10 cellular contexts compared by ENCODE assay signal in genomic region chr2:172438064-172438421, GRCh38. TPM values are rescaled to one million over a fixed set of nuclear protein-coding genes. Genes with fewer than 3 reads are reported as not detected.
DNase-seq lines count a peak whose midpoint lies in the region; ATAC-seq, FAIRE-seq and TF ChIP-seq lines count a peak whose summit lies in the region.
"Had no signal": no experiment of that assay in that cellular context is flagged by ENCODE, and none has a peak within 500 bp of the region (broad histone marks: within the 10 kb centered on the region; RNA-seq: fewer than 3 reads in every experiment).

No MANE protein-coding gene starts in this region.

- intact Hi-C loops in activated CD8-positive, alpha-beta T cell treated with anti-CD3 and anti-CD28 coated beads for 36 hours (cut with micrococcal nuclease): no loop called here
- intact Hi-C loops in HepG2 (cut with micrococcal nuclease; ENCODE audit: unreplicated experiment): no loop called here

- TF ChIP-seq EP300 in HepG2 (IDR thresholded peaks at IDR 0.05; ENCODE audit: low read depth in 2 of 2, low read length in 2 of 2) (no peak), HepG2 (CRISPR knock-in tag; IDR thresholded peaks at IDR 0.05; ENCODE audit: borderline replicate concordance) (no peak)

- H3K36me3 Mint-ChIP-seq in activated CD8-positive, alpha-beta T cell treated with anti-CD3 and anti-CD28 coated beads for 36 hours (ENCODE audit: low read depth): no peaks in the 10 kb centered on the region
- H3K36me3 Mint-ChIP-seq in GM23338 (ENCODE audit: low read depth): no peaks in the 10 kb centered on the region

- H3K27me3 Mint-ChIP-seq in activated CD8-positive, alpha-beta T cell treated with anti-CD3 and anti-CD28 coated beads for 36 hours: no peaks in the 10 kb centered on the region
- H3K27me3 Mint-ChIP-seq in GM23338 (ENCODE audit: insufficient read depth, low read depth, poor library complexity): no peaks in the 10 kb centered on the region
- H3K27me3 Mint-ChIP-seq: activated naive CD4-positive, alpha-beta T cell treated with anti-CD3 and anti-CD28 coated beads, Interleukin-2, amount 50 U/mL, for 24 hours had no signal

- WGBS in small intestine, 3 donors: 24 to 42% (median 33%) methylated on average over 4 of the region's 4 CpGs
- 95% methylated on average over 4 of the region's 4 CpGs for WGBS in HepG2 (ENCODE audit: low lambda C conversion rate)

- peaks cover 11% of the 10 kb centered on the region for H3K9me2 ChIP-seq in GM23338 (ENCODE audit: insufficient read depth)

- peak; percentile 23 for ATAC-seq in GM18907 (IDR thresholded peaks at IDR 0.05; ENCODE audit: unreplicated experiment)
- peak; percentile 24 for ATAC-seq in HG03175 (IDR thresholded peaks at IDR 0.05; ENCODE audit: unreplicated experiment)
- ATAC-seq in activated CD8-positive, alpha-beta T cell treated with anti-CD3 and anti-CD28 coated beads for 36 hours: peak; percentile 83
- ATAC-seq in HepG2: no peak
- no peak for ATAC-seq in GM23338

- peaks cover 32% of the 10 kb centered on the region for H4K20me1 ChIP-seq in HepG2 (ENCODE audit: insufficient read depth, low read length)
- peaks cover 19% of the 10 kb centered on the region for H4K20me1 ChIP-seq in GM23338 (replicated peaks; ENCODE audit: insufficient read depth)

- H3K4me1 Mint-ChIP-seq in activated CD8-positive, alpha-beta T cell treated with anti-CD3 and anti-CD28 coated beads for 36 hours (ENCODE audit: low read depth): peaks cover 61% of the 10 kb centered on the region
- peaks cover 68% of the 10 kb centered on the region for H3K4me1 Mint-ChIP-seq in GM23338

- no peaks in the 10 kb centered on the region for H3K27me3 ChIP-seq in small intestine (ENCODE audit: control insufficient read depth in 2 of 2, insufficient read depth in 2 of 2, low read length in 2 of 2)
- no peaks in the 10 kb centered on the region for H3K27me3 ChIP-seq in HepG2 (ENCODE audit: control insufficient read depth in 1 of 2, insufficient read depth in 2 of 2, low read length in 2 of 2)
- H3K27me3 ChIP-seq in GM23338 (ENCODE audit: insufficient read depth): no peaks in the 10 kb centered on the region

- POLR2A ChIA-PET in activated CD8-positive, alpha-beta T cell treated with anti-CD3 and anti-CD28 coated beads for 36 hours (lab: Charles Lee): interaction anchor here (0.6 to 6.3 kb wide), 6 partner anchors 8 to 24 kb away, joined by 3 to 43 read pairs (median 6); partner anchors contain the start of gene ITGA6
- POLR2A ChIA-PET in HepG2 (lab: Yijun Ruan, JAX): interaction anchor here (5.8 kb wide), 1 partner anchor 9 kb away, joined by 88 read pairs; the partner anchor contains the start of gene ITGA6

- no peaks in the 10 kb centered on the region for H3K36me3 ChIP-seq in small intestine (ENCODE audit: control insufficient read depth in 2 of 2, insufficient read depth in 2 of 2, low read length in 2 of 2)
- H3K36me3 ChIP-seq in HepG2 (replicated peaks in 1 of 2; ENCODE audit: control insufficient read depth in 1 of 2, insufficient read depth in 2 of 2, low read length in 2 of 2): peaks cover 0 to 3% of the 10 kb centered on the region in 2 experiments; a peak in 2 of 5 replicates
- H3K36me3 ChIP-seq in GM23338 (ENCODE audit: insufficient read depth): no peaks in the 10 kb centered on the region

- BruUV-seq in HepG2 (replicated peaks; lab: Mats Ljungman, UMichigan): no TSS peak

- no peak overlapping the region for H3K9ac ChIP-seq in HepG2 (ENCODE audit: insufficient read depth, low read depth, low read length)

- FAIRE-seq in small intestine (lab: Jason Lieb, UNC): no peak
- no peak for FAIRE-seq in H54 (lab: Jason Lieb, UNC)
- FAIRE-seq in HepG2 (lab: Jason Lieb, UNC): no peak

- TF ChIP-seq CTCF in activated CD8-positive, alpha-beta T cell treated with anti-CD3 and anti-CD28 coated beads for 36 hours (IDR thresholded peaks at IDR 0.05): no peak
- TF ChIP-seq CTCF in HepG2 (CRISPR knock-in tag; IDR thresholded peaks at IDR 0.05): no peak
- TF ChIP-seq CTCF in GM23338 (conservative IDR thresholded peaks at IDR 0.05; ENCODE audit: low read depth in 2 of 2): no peak

- H3K4me3 Mint-ChIP-seq in activated CD8-positive, alpha-beta T cell treated with anti-CD3 and anti-CD28 coated beads for 36 hours: no peak overlapping the region
- no peak overlapping the region for H3K4me3 Mint-ChIP-seq in GM23338

- in situ Hi-C loops in HepG2 (cut with HindIII; ENCODE audit: extremely low pct_ligation_motif_present, low pct_unique_long_range_greater_than_20kb): no loop called here

- H3K4me1 ChIP-seq in small intestine (ENCODE audit: control insufficient read depth in 2 of 2, insufficient read depth in 1 of 2, low read depth in 1 of 2, low read length in 1 of 2) (peaks cover 37 to 51% of the 10 kb centered on the region in 2 donors), HepG2 (ENCODE audit: insufficient read depth, low read length) (peaks cover 91% of the 10 kb centered on the region), GM23338 (ENCODE audit: insufficient read depth) (peaks cover 99% of the 10 kb centered on the region)

- H3K4me3 ChIP-seq in small intestine (ENCODE audit: low read depth in 1 of 2, low read length in 2 of 2): no peak overlapping the region
- H3K4me3 ChIP-seq in HepG2 (replicated peaks in 1 of 3; ENCODE audit: insufficient read depth in 1 of 3, low read depth in 2 of 3, low read length in 3 of 3): no peak overlapping the region
- H3K4me3 ChIP-seq in GM23338: no peak overlapping the region

- H3K9me3 ChIP-seq in small intestine (ENCODE audit: control insufficient read depth, low read depth): no peaks in the 10 kb centered on the region
- H3K9me3 ChIP-seq in HepG2 (ENCODE audit: low read length): no peaks in the 10 kb centered on the region

- H3K4me2 ChIP-seq in HepG2 (ENCODE audit: low read depth, low read length): no peak overlapping the region
- H3K4me2 ChIP-seq in GM23338: no peak overlapping the region

- no peak overlapping the region for H2AFZ ChIP-seq in HepG2 (ENCODE audit: low read length)
- H2AFZ ChIP-seq in GM23338: no peak overlapping the region

- CTCF ChIA-PET in activated CD8-positive, alpha-beta T cell treated with anti-CD3 and anti-CD28 coated beads for 36 hours (lab: Charles Lee): interaction anchor here (0.6 to 33.7 kb wide), 5 partner anchors 9 to 331 kb away, joined by 3 to 746 read pairs (median 4); partner anchors contain the start of gene ITGA6
- CTCF ChIA-PET in HepG2 (lab: Yijun Ruan, JAX; ENCODE audit: low intra/inter-chr PET ratio, low total read pairs): no interaction called here

- peak; percentile 84 for DNase-seq in activated CD8-positive, alpha-beta T cell treated with anti-CD3 and anti-CD28 coated beads for 36 hours
- DNase-seq in small intestine (peak; percentile 20), H54 (ENCODE audit: insufficient read length, low spot score) (no peak), HepG2 (ENCODE audit: low spot score) (no peak), GM23338 (ENCODE audit: low spot score) (no peak), OCI-M2 (lab: John Stamatoyannopoulos, UW; ENCODE audit: unreplicated experiment) (no peak)
- DNase-seq: NCI-H1436 treated with DMSO at 0.1 percent for 48 hours had no signal

- TF ChIP-seq RAD21 in HepG2 (CRISPR knock-in tag; IDR thresholded peaks at IDR 0.05): no peak

- H3K27ac Mint-ChIP-seq in activated CD8-positive, alpha-beta T cell treated with anti-CD3 and anti-CD28 coated beads for 36 hours: no peak overlapping the region
- H3K27ac Mint-ChIP-seq in GM23338: no peak overlapping the region

- H3K79me2 ChIP-seq in HepG2 (ENCODE audit: insufficient read depth, low read length) (peaks cover 92% of the 10 kb centered on the region), GM23338 (replicated peaks; ENCODE audit: insufficient read depth) (peaks cover 99% of the 10 kb centered on the region)

- TF ChIP-seq POLR2A in H54 (IDR thresholded peaks at IDR 0.05; ENCODE audit: low read depth, low read length) (no peak), HepG2 (IDR thresholded peaks at IDR 0.05; ENCODE audit: insufficient read depth in 1 of 2, low read depth in 2 of 2, low read length in 2 of 2) (no peak)

- H3K27ac ChIP-seq in small intestine (ENCODE audit: low read depth in 1 of 2, low read length in 1 of 2) (peak overlapping the region; percentile 63 to 80), HepG2 (ENCODE audit: extremely low read length, insufficient read depth, low read length) (no peak overlapping the region), GM23338 (ENCODE audit: low read depth) (no peak overlapping the region)

- no peaks in the 10 kb centered on the region for H3F3A ChIP-seq in GM23338 (replicated peaks; ENCODE audit: low read depth)

- H3K9me3 Mint-ChIP-seq in activated CD8-positive, alpha-beta T cell treated with anti-CD3 and anti-CD28 coated beads for 36 hours: no peaks in the 10 kb centered on the region
- no peaks in the 10 kb centered on the region for H3K9me3 Mint-ChIP-seq in GM23338
- H3K9me3 Mint-ChIP-seq: activated naive CD4-positive, alpha-beta T cell treated with anti-CD3 and anti-CD28 coated beads, Interleukin-2, amount 50 U/mL, for 24 hours had no signal

RNA-seq across cellular contexts. Expression of gene ITGA6, which starts 10.7 kb away (rescaled TPM):
- 1 to 10 TPM; 7.9 to 8.4 TPM for total RNA-seq in activated CD8-positive, alpha-beta T cell treated with anti-CD3 and anti-CD28 coated beads for 36 hours
- polyA plus RNA-seq in small intestine (10 to 100 TPM; 33.2 to 81.0 (median 37.1) TPM), HepG2 (2011; rRNA removed) (21.6 and 24.0 TPM in 2 replicates), GM23338 (2016; fragmentation: Nextera tagmentation; extraction: Ambion mirVana) (28.6 and 32.9 TPM in 2 replicates)
- 49.6 and 92.5 TPM in 2 replicates for total RNA-seq in HepG2 (2016; rRNA removed; fragmentation: Illumina TruSeq; extraction: Trizol)
- total RNA-seq in HepG2 (2016; cell fraction: cytosol; rRNA removed; fragmentation: Illumina TruSeq; extraction: Trizol; ENCODE audit: low read depth): 4.0 and 7.3 TPM in 2 replicates
- 46.0 and 93.0 TPM in 2 replicates for total RNA-seq in HepG2 (2016; cell fraction: insoluble cytoplasmic fraction; rRNA removed; fragmentation: Illumina TruSeq; extraction: Trizol)
- 20.1 and 25.4 TPM in 2 replicates for total RNA-seq in HepG2 (2016; cell fraction: membrane; rRNA removed; fragmentation: Illumina TruSeq; extraction: Trizol)
- total RNA-seq in HepG2 (2016; cell fraction: nucleus; rRNA removed; fragmentation: Illumina TruSeq; extraction: Trizol): 132 and 146 TPM in 2 replicates
- polyA plus RNA-seq in HepG2 (2011; cell fraction: cytosol; rRNA removed): 12.2 and 19.7 TPM in 2 replicates
- polyA plus RNA-seq in HepG2 (2011; cell fraction: nucleus; rRNA removed): 24.5 and 30.3 TPM in 2 replicates
- 55.3 and 56.2 TPM in 2 replicates for polyA plus RNA-seq in HepG2 (2012)
- 2.1 TPM in 2 replicates for polyA plus RNA-seq in HepG2 (2016; cell fraction: cytosol; fragmentation: Illumina TruSeq; extraction: Trizol; ENCODE audit: low read depth)
- 27.1 and 28.5 TPM in 2 replicates for polyA plus RNA-seq in HepG2 (2016; cell fraction: insoluble cytoplasmic fraction; fragmentation: Illumina TruSeq; extraction: Trizol; ENCODE audit: low read depth)
- 5.3 and 7.3 TPM in 2 replicates for polyA plus RNA-seq in HepG2 (2016; cell fraction: membrane; fragmentation: Illumina TruSeq; extraction: Trizol; ENCODE audit: low read depth)
- polyA plus RNA-seq in HepG2 (2016; cell fraction: nucleus; fragmentation: Illumina TruSeq; extraction: Trizol; ENCODE audit: insufficient read depth, low read depth): 118 and 128 TPM in 2 replicates
- 8.5 and 31.2 TPM in 2 replicates for polyA minus RNA-seq in HepG2 (2011; rRNA and poly(A)+ RNA removed; ENCODE audit: low replicate concordance)
- polyA minus RNA-seq in HepG2 (2011; cell fraction: cytosol; rRNA and poly(A)+ RNA removed): 32.7 and 35.0 TPM in 2 replicates
- polyA minus RNA-seq in HepG2 (2011; cell fraction: nucleus; rRNA and poly(A)+ RNA removed): 106 and 110 TPM in 2 replicates
- 124 and 129 TPM in 2 replicates for total RNA-seq in GM23338 (2014; rRNA removed; shearing (Covaris generic))

Comparison
In these comparisons a context has a peak if more than half of its experiments do, and no peak if none do; other contexts are left out.
1. ATAC-seq: peak in GM18907 (single experiment), HG03175 (single experiment) and activated CD8-positive, alpha-beta T cell treated with anti-CD3 and anti-CD28 coated beads for 36 hours (single experiment); none in HepG2 (single experiment) and GM23338 (single experiment).
2. DNase-seq: peak in activated CD8-positive, alpha-beta T cell treated with anti-CD3 and anti-CD28 coated beads for 36 hours (single experiment) and small intestine (single experiment); none in H54 (single experiment), HepG2 (single experiment), GM23338 (single experiment) and OCI-M2 (single experiment).
3. H3K27ac ChIP-seq: peak in small intestine (2 of 2); none in HepG2 (single experiment) and GM23338 (single experiment).